In genomic region chr2:228839506-228839905, GRCh38 we compare ENCODE assay signal across 23 cellular contexts.
DNase-seq lines count a peak whose midpoint lies in the region; ATAC-seq and TF ChIP-seq lines count a peak whose summit lies in the region.
"Had no signal": no experiment of that assay in that cellular context is flagged by ENCODE, and none has a peak within 500 bp of the region (broad histone marks: within the 10 kb centered on the region; RNA-seq: fewer than 3 reads in every experiment).

No MANE protein-coding gene starts in this region.

- no peak overlapping the region for H3K4me3 ChIP-seq in adipocyte (ENCODE audit: low read length)
- no peak overlapping the region for H3K4me3 ChIP-seq in fibroblast of villous mesenchyme (ENCODE audit: low read depth, low read length)
- H3K4me3 ChIP-seq in uterus = no peak overlapping the region
- H3K4me3 ChIP-seq: BLaER1 treated with 17β-estradiol and CSF1 and Interleukin-3, amounts not matched to agents 10 nM and 100 nM; GM23248; PC-9; SJSA1 had no signal

- intact Hi-C loops in uterus (cut with DNase I; ENCODE audit: low total_unique reads) = no loop called here

- no peak overlapping the region for H3K9ac ChIP-seq in adipocyte (ENCODE audit: low read length)
- H3K9ac ChIP-seq: BLaER1 treated with 17β-estradiol and CSF1 and Interleukin-3, amounts not matched to agents 10 nM and 100 nM; GM23248 had no signal

- no peaks in the 10 kb centered on the region for H3K36me3 ChIP-seq in adipocyte (ENCODE audit: control insufficient read depth, insufficient read depth, low read length, severe bottlenecking)
- H3K36me3 ChIP-seq in uterus = no peaks in the 10 kb centered on the region
- H3K36me3 ChIP-seq: BLaER1 treated with 17β-estradiol and CSF1 and Interleukin-3, amounts not matched to agents 10 nM and 100 nM; SJSA1 had no signal

- H3K27ac ChIP-seq in uterus = no peak overlapping the region
- H3K27ac ChIP-seq: BLaER1 treated with 17β-estradiol and CSF1 and Interleukin-3, amounts not matched to agents 10 nM and 100 nM; GM23248; PC-9; SJSA1 had no signal

- H3K9me3 ChIP-seq in adipocyte (ENCODE audit: control insufficient read depth, low read length) = no peaks in the 10 kb centered on the region
- no peaks in the 10 kb centered on the region for H3K9me3 ChIP-seq in uterus
- H3K9me3 ChIP-seq: BLaER1 treated with 17β-estradiol and CSF1 and Interleukin-3, amounts not matched to agents 10 nM and 100 nM had no signal

- H3K27me3 ChIP-seq in adipocyte (replicated peaks; ENCODE audit: control insufficient read depth, insufficient read depth, low read length) (no peaks in the 10 kb centered on the region), uterus (no peaks in the 10 kb centered on the region)
- H3K27me3 ChIP-seq: BLaER1 treated with 17β-estradiol and CSF1 and Interleukin-3, amounts not matched to agents 10 nM and 100 nM; SJSA1 had no signal

- DNase-seq in adipocyte (ENCODE audit: low read depth) (peak; percentile 9), fibroblast of villous mesenchyme (ENCODE audit: low read depth) (peak; percentile 42), mucosa of gallbladder (ENCODE audit: low spot score) (peak; percentile 27), uterus (peak; percentile 32 to 55), DMS153 (lab: John Stamatoyannopoulos, UW) (no peak), NOMO-1 treated with DMSO at 0.1 percent for 48 hours (lab: John Stamatoyannopoulos, UW; ENCODE audit: unreplicated experiment) (no peak)
- DNase-seq: AML-193; CD4-positive, alpha-beta T cell; DMS53; GM23248; H7; KBM-7; MV-4-11; NCI-H1105; NCI-H2029; NCI-H446; NCI-H524 treated with DMSO at 0.1 percent for 48 hours; NCI-H774; PC-9 had no signal

- peaks cover 17% of the 10 kb centered on the region for H3K4me1 ChIP-seq in adipocyte (ENCODE audit: control insufficient read depth, insufficient read depth, low read length)
- H3K4me1 ChIP-seq in uterus = no peaks in the 10 kb centered on the region
- H3K4me1 ChIP-seq: BLaER1 treated with 17β-estradiol and CSF1 and Interleukin-3, amounts not matched to agents 10 nM and 100 nM; SJSA1 had no signal

- no peak for TF ChIP-seq POLR2A in uterus (IDR thresholded peaks at IDR 0.05)

- no peak for ATAC-seq in GM21515 (IDR thresholded peaks at IDR 0.05; ENCODE audit: unreplicated experiment)
- ATAC-seq: Right ventricle myocardium inferior had no signal

- no peak for TF ChIP-seq CTCF in fibroblast of villous mesenchyme (IDR thresholded peaks at IDR 0.05; ENCODE audit: insufficient read depth, low read depth, low read length)
- TF ChIP-seq CTCF in uterus (IDR thresholded peaks at IDR 0.05) = no peak

Comparison
In these comparisons a context has a peak if more than half of its experiments do, and no peak if none do; other contexts are left out.
1. DNase-seq: peak in adipocyte (single experiment), fibroblast of villous mesenchyme (single experiment), mucosa of gallbladder (single experiment) and uterus (2 of 2); none in DMS153 (single experiment) and NOMO-1 treated with DMSO at 0.1 percent for 48 hours (single experiment).